ENCODE assay signal across 15 cellular contexts in genomic region chr4:181745933-181746627, GRCh38.
"Had no signal": no experiment of that assay in that cellular context is flagged by ENCODE, and none has a peak within 500 bp of the region (broad histone marks: within the 10 kb centered on the region; RNA-seq: fewer than 3 reads in every experiment).

No MANE protein-coding gene starts in this region.

- H3K27ac Mint-ChIP-seq: activated CD8-positive, alpha-beta memory T cell treated with anti-CD3 and anti-CD28 coated beads, Interleukin-2, amount 10 ng/mL, durations not matched to agents 7 days and 5 days; activated naive CD4-positive, alpha-beta T cell treated with anti-CD3 and anti-CD28 coated beads, Interleukin-2, amount 50 U/mL, for 72 hours; nephron; stimulated activated naive CD8-positive, alpha-beta T cell treated with anti-CD3 and anti-CD28 coated beads, Interleukin-15, Interleukin-2, amounts not matched to agents 100 ng/mL and 50 ng/mL, for 24 hours had no signal

- H3K9me3 Mint-ChIP-seq: nephron; stimulated activated naive CD8-positive, alpha-beta T cell treated with anti-CD3 and anti-CD28 coated beads, Interleukin-15, Interleukin-2, amounts not matched to agents 100 ng/mL and 50 ng/mL, for 24 hours had no signal

- H3K36me3 ChIP-seq: esophagus muscularis mucosa, sigmoid colon had no signal

- H3K4me3 ChIP-seq: dorsolateral prefrontal cortex, esophagus muscularis mucosa, sigmoid colon had no signal

- H3K27ac ChIP-seq: dorsolateral prefrontal cortex, esophagus muscularis mucosa, sigmoid colon had no signal

- H3K4me3 Mint-ChIP-seq: activated CD8-positive, alpha-beta memory T cell treated with anti-CD3 and anti-CD28 coated beads, Interleukin-2, amount 10 ng/mL, durations not matched to agents 7 days and 5 days; activated T-cell treated with anti-CD3 and anti-CD28 coated beads, Interleukin-2, amount 50 U/mL, for 4 hours; nephron; stimulated activated naive CD8-positive, alpha-beta T cell treated with anti-CD3 and anti-CD28 coated beads, Interleukin-15, Interleukin-2, amounts not matched to agents 100 ng/mL and 50 ng/mL, for 24 hours had no signal

- H3K36me3 Mint-ChIP-seq: activated CD8-positive, alpha-beta memory T cell treated with anti-CD3 and anti-CD28 coated beads, Interleukin-2, amount 10 ng/mL, durations not matched to agents 7 days and 5 days; activated naive CD4-positive, alpha-beta T cell treated with anti-CD3 and anti-CD28 coated beads, Interleukin-2, amount 50 U/mL, for 72 hours had no signal

- H3K27me3 Mint-ChIP-seq: activated CD8-positive, alpha-beta memory T cell treated with anti-CD3 and anti-CD28 coated beads, Interleukin-2, amount 10 ng/mL, durations not matched to agents 7 days and 5 days; stimulated activated naive CD8-positive, alpha-beta T cell treated with anti-CD3 and anti-CD28 coated beads, Interleukin-15, Interleukin-2, amounts not matched to agents 100 ng/mL and 50 ng/mL, for 24 hours had no signal

- H3K27me3 ChIP-seq: esophagus muscularis mucosa, sigmoid colon had no signal

- H3K4me1 ChIP-seq: esophagus muscularis mucosa, sigmoid colon had no signal

- H3K9me3 ChIP-seq: esophagus muscularis mucosa, sigmoid colon had no signal

- H3K4me1 Mint-ChIP-seq: activated CD8-positive, alpha-beta memory T cell treated with anti-CD3 and anti-CD28 coated beads, Interleukin-2, amount 10 ng/mL, durations not matched to agents 7 days and 5 days; nephron had no signal

- DNase-seq: activated CD4-positive, alpha-beta T cell treated with anti-CD3 and anti-CD28 coated beads, Interleukin-2, amount 50 U/mL, for 4 hours; activated CD4-positive, CD25-positive, alpha-beta regulatory T cell treated with anti-CD3 and anti-CD28 coated beads, Interleukin-2, amount 50 U/mL, for 72 hours; activated CD8-positive, alpha-beta memory T cell treated with anti-CD3 and anti-CD28 coated beads, Interleukin-2, amount 10 ng/mL, durations not matched to agents 7 days and 5 days; activated effector memory CD4-positive, alpha-beta T cell treated with anti-CD3 and anti-CD28 coated beads, Interleukin-2, amount 50 U/mL, for 16 hours; activated T-cell treated with anti-CD3 and anti-CD28 coated beads, Interleukin-2, amount 50 U/mL, for 4 hours; dorsolateral prefrontal cortex; foreskin fibroblast; mammary epithelial cell; sigmoid colon; stimulated activated CD4-positive, alpha-beta T cell treated with anti-CD3 and anti-CD28 coated beads, Interleukin-12 subunit alpha, Interleukin-12 subunit beta, amount 100 ng/mL, for 4 hours; stimulated activated CD4-positive, alpha-beta T cell treated with anti-CD3 and anti-CD28 coated beads, Interleukin-2, amount 100 ng/mL, for 48 hours had no signal
